ENCODE assay signal across 13 cellular contexts in the genomic region with DNA sequence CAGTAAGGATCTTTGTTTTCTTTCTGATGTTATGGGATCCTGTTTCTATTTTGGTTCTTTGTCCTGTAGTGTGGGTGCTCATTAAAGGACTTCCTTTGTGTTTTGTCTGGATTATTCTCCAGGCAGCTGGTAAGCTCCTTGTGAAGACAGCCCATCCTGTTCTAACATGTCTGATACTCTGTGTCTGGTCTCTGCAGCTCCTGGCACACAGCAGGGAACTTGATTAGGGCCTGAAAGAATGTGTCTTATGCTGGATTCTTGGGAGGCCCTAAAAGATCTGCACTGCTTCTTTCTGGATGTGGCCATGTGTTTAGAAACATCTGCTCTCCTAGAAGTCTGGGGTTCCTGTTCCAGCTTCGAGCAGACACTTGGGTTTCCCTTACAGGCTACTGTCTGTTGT.
DNase-seq lines count a peak whose midpoint lies in the region; FAIRE-seq lines count a peak whose summit lies in the region.
"Had no signal": no experiment of that assay in that cellular context is flagged by ENCODE, and none has a peak within 500 bp of the region (broad histone marks: within the 10 kb centered on the region; RNA-seq: fewer than 3 reads in every experiment).

No MANE protein-coding gene starts in this region.

- DNase-seq in AG20443 (ENCODE audit: low spot score) (peak; percentile 23), NCI-H1105 treated with DMSO at 0.1 percent for 48 hours (lab: John Stamatoyannopoulos, UW) (peak; percentile 72), amniotic epithelial cell (ENCODE audit: low read depth) (peak; percentile 36), iPS-NIHi7 (ENCODE audit: extremely low spot score) (peak; percentile 26), RCC 7860 (ENCODE audit: low spot score) (no peak), HCEC 1CT (no peak), glomerular visceral epithelial cell (ENCODE audit: extremely low spot score) (no peak), HUDEP-2 (lab: John Stamatoyannopoulos, UW; ENCODE audit: unreplicated experiment in 76 of 76) (no peak)
- DNase-seq: caudate nucleus; CD4-positive, CD25-positive, alpha-beta regulatory T cell; NK-92 treated with Interleukin-12 subunit alpha and Interleukin-12 subunit beta, amount 100 ng/mL, for 24 hours; T1000 had no signal

- no peak for FAIRE-seq in RCC 7860 (lab: Jason Lieb, UNC)
- FAIRE-seq: GM12878 had no signal

Comparison
In these comparisons a context has a peak if more than half of its experiments do, and no peak if none do; other contexts are left out.
1. DNase-seq: peak in AG20443 (single experiment), NCI-H1105 treated with DMSO at 0.1 percent for 48 hours (single experiment), amniotic epithelial cell (single experiment) and iPS-NIHi7 (single experiment); none in RCC 7860 (single experiment), HCEC 1CT (single experiment), glomerular visceral epithelial cell (single experiment) and HUDEP-2 (0 of 76).